ENCODE assay signal across 21 cellular contexts in the genomic region with DNA sequence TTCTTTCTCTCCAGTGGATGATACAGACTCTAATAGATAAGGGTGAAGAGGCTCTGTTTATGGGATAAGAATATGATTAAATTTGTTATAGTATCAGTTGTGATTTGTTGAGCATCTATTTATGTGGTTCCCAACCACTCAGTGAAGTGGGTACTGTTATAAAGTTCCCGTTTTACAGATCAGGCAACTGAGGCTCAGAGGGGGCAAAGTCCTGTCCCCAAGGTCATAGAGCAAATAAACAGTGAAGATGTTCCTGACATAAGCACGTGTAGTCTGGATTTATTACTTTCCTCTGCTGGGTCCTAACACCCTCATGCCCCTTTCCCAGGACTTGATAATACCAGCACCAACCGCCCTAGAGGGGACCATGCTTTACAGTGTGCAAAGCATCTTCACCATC. TPM values are rescaled to one million over a fixed set of nuclear protein-coding genes. Genes with fewer than 3 reads are reported as not detected.
DNase-seq lines count a peak whose midpoint lies in the region; ATAC-seq, FAIRE-seq and TF ChIP-seq lines count a peak whose summit lies in the region.
"Had no signal": no experiment of that assay in that cellular context is flagged by ENCODE, and none has a peak within 500 bp of the region (broad histone marks: within the 10 kb centered on the region; RNA-seq: fewer than 3 reads in every experiment).

No MANE protein-coding gene starts in this region.

- no peak for TF ChIP-seq POLR2A in IMR-90 (IDR thresholded peaks at IDR 0.05; ENCODE audit: low read depth, low read length)
- TF ChIP-seq POLR2A in H1 (IDR thresholded peaks at IDR 0.05; ENCODE audit: control extremely low read depth in 1 of 2, low read depth in 2 of 2, low read length in 2 of 2): no peak

- peaks cover 16% of the 10 kb centered on the region for H3K23me2 ChIP-seq in H1 (ENCODE audit: low read depth, low read length)

- no peak overlapping the region for H2BK12ac ChIP-seq in H1 (ENCODE audit: low read depth, low read length)

- H3K27ac Mint-ChIP-seq in glutamatergic neuron (ENCODE audit: unreplicated experiment): no peak overlapping the region
- H3K27ac Mint-ChIP-seq: CD4-positive, CD25-positive, alpha-beta regulatory T cell; GM23338 had no signal

- dilution Hi-C loops in IMR-90 (cut with HindIII; ENCODE audit: low sequenced_read_pairs, unreplicated experiment): no loop called here

- peaks cover 4% of the 10 kb centered on the region for H3K36me3 Mint-ChIP-seq in glutamatergic neuron (ENCODE audit: unreplicated experiment)
- H3K36me3 Mint-ChIP-seq: CD4-positive, CD25-positive, alpha-beta regulatory T cell had no signal

- H2BK120ac ChIP-seq in IMR-90 (ENCODE audit: low read depth, low read length) (no peak overlapping the region), H1 (replicated peaks; ENCODE audit: low read depth, low read length) (no peak overlapping the region)

- intact Hi-C loops in IMR-90 (cut with micrococcal nuclease): no loop called here
- intact Hi-C loops in posterior vena cava (cut with DNase I): no loop called here

- no peak overlapping the region for H3K23ac ChIP-seq in IMR-90 (ENCODE audit: low read depth, low read length)
- H3K23ac ChIP-seq in H1 (ENCODE audit: insufficient read length): no peak overlapping the region

- H3K18ac ChIP-seq in IMR-90 (ENCODE audit: low read depth, low read length) (no peak overlapping the region), H1 (ENCODE audit: extremely low read depth, low read length) (no peak overlapping the region)

- H3K4me1 ChIP-seq in IMR-90 (ENCODE audit: control insufficient read depth, insufficient read depth, low read length): no peaks in the 10 kb centered on the region
- peaks cover 0 to 21% (median 13%) of the 10 kb centered on the region in 4 experiments; a peak in 6 of 7 replicates for H3K4me1 ChIP-seq in H1 (replicated peaks in 1 of 4; ENCODE audit: control insufficient read depth in 3 of 4, insufficient read depth in 4 of 4, low read length in 3 of 4)
- H3K4me1 ChIP-seq: BE2C had no signal

- H2BK5ac ChIP-seq in IMR-90 (ENCODE audit: low read depth, low read length, poor library complexity, severe bottlenecking) (no peak overlapping the region), H1 (ENCODE audit: low read depth, low read length) (no peak overlapping the region)

- H3K4me3 ChIP-seq in IMR-90 (ENCODE audit: insufficient read depth, low read depth, low read length) (no peak overlapping the region), H1 (ENCODE audit: extremely low read depth in 1 of 4, insufficient read depth in 2 of 4, low read depth in 3 of 4, low read length in 4 of 4) (no peak overlapping the region)
- H3K4me3 ChIP-seq: GM12878, GM23338 had no signal

- peaks cover 77% of the 10 kb centered on the region for H3K27me3 ChIP-seq in IMR-90 (ENCODE audit: control insufficient read depth, insufficient read depth, low read length)
- peaks cover 19 to 36% (median 28%) of the 10 kb centered on the region in 4 experiments for H3K27me3 ChIP-seq in H1 (replicated peaks in 1 of 4; ENCODE audit: control insufficient read depth in 3 of 4, extremely low read depth in 1 of 4, insufficient read depth in 3 of 4, low read length in 3 of 4)

- no peaks in the 10 kb centered on the region; the same call in 1 of the 2 replicates for H3K9me1 ChIP-seq in IMR-90 (ENCODE audit: insufficient read depth, low read length)

- H4K5ac ChIP-seq in IMR-90 (ENCODE audit: low read depth, low read length) (no peak overlapping the region), H1 (ENCODE audit: insufficient read length, low read depth, low read length) (no peak overlapping the region)

- BruUV-seq in IMR-90 (replicated peaks; lab: Mats Ljungman, UMichigan): no TSS peak

- H4K8ac ChIP-seq in IMR-90 (ENCODE audit: low read depth in 2 of 2, low read length in 2 of 2) (no peak overlapping the region), H1 (ENCODE audit: extremely low read depth, insufficient read depth, low read length) (no peak overlapping the region)

- no peak overlapping the region for H3K4me3 Mint-ChIP-seq in glutamatergic neuron (ENCODE audit: unreplicated experiment)
- H3K4me3 Mint-ChIP-seq: CD4-positive, CD25-positive, alpha-beta regulatory T cell; GM23338 had no signal

- H2AK5ac ChIP-seq in IMR-90 (ENCODE audit: low read depth, low read length) (no peak overlapping the region), H1 (ENCODE audit: low read depth, low read length) (no peak overlapping the region)

- H3K9ac ChIP-seq in IMR-90 (ENCODE audit: low read depth, low read length): no peak overlapping the region
- no peak overlapping the region for H3K9ac ChIP-seq in H1 (replicated peaks in 1 of 4; ENCODE audit: extremely low read depth in 1 of 4, low read depth in 3 of 4, low read length in 3 of 4)

- no peak for ATAC-seq in IMR-90 (ENCODE audit: low read depth)
- ATAC-seq: GM12878, GM23338, HCT116 had no signal

- no peak for TF ChIP-seq EP300 in H1 (IDR thresholded peaks at IDR 0.05; ENCODE audit: borderline replicate concordance in 1 of 2, low read depth in 2 of 2, low read length in 2 of 2)

- H3K27me3 Mint-ChIP-seq in glutamatergic neuron (ENCODE audit: unreplicated experiment): peaks cover 36% of the 10 kb centered on the region

- no peaks in the 10 kb centered on the region for H3K79me2 ChIP-seq in H1 (ENCODE audit: control insufficient read depth in 1 of 2, insufficient read depth in 2 of 2, low read length in 2 of 2)

- H4K91ac ChIP-seq in IMR-90 (ENCODE audit: insufficient read depth, low read depth, low read length): no peak overlapping the region
- no peak overlapping the region for H4K91ac ChIP-seq in H1 (replicated peaks; ENCODE audit: insufficient read length, low read length)

- H4K20me1 ChIP-seq in IMR-90 (ENCODE audit: insufficient read depth, low read length) (no peaks in the 10 kb centered on the region), H1 (replicated peaks in 1 of 2; ENCODE audit: control insufficient read depth in 1 of 2, insufficient read depth in 2 of 2, low read length in 2 of 2) (peaks cover 0 to 6% of the 10 kb centered on the region in 2 experiments)

- H3K27ac ChIP-seq in IMR-90 (ENCODE audit: insufficient read depth, low read length): no peak overlapping the region
- no peak overlapping the region for H3K27ac ChIP-seq in H1 (ENCODE audit: low read depth, low read length)

- H3K14ac ChIP-seq in IMR-90 (replicated peaks; ENCODE audit: low read depth, low read length): no peak overlapping the region
- no peak overlapping the region for H3K14ac ChIP-seq in H1 (ENCODE audit: insufficient read length)

- peaks cover 2% of the 10 kb centered on the region; the same call in 1 of the 2 replicates for H3K9me3 ChIP-seq in IMR-90 (ENCODE audit: control insufficient read depth, insufficient read depth, low read length)
- no peaks in the 10 kb centered on the region for H3K9me3 ChIP-seq in H1 (ENCODE audit: insufficient read depth in 2 of 2, low read depth in 1 of 2, low read length in 1 of 2)
- H3K9me3 ChIP-seq: BE2C had no signal

- CTCF ChIA-PET in IMR-90 (lab: Yijun Ruan, JAX): no interaction called here
- CTCF ChIA-PET in H1 (lab: Charles Lee; ENCODE audit: partially characterized antibody): interaction anchor here (1.1 to 5.5 kb wide), 2 partner anchors 13 to 169 kb away, joined by 3 to 32 read pairs; no protein-coding TSS in a partner anchor

- no peak overlapping the region for H3K4me2 ChIP-seq in IMR-90 (ENCODE audit: low read depth, low read length)
- H3K4me2 ChIP-seq in H1 (ENCODE audit: insufficient read depth in 1 of 2, low read depth in 2 of 2, low read length in 2 of 2): no peak overlapping the region
- H3K4me2 ChIP-seq: GM23338 had no signal

- H2AFZ ChIP-seq in IMR-90 (replicated peaks; ENCODE audit: low read length, poor library complexity): peak overlapping the region; percentile 44
- H2AFZ ChIP-seq in H1 (ENCODE audit: low read length): no peak overlapping the region
- H2AFZ ChIP-seq: GM23338 had no signal

- H2BK20ac ChIP-seq in IMR-90 (ENCODE audit: low read depth, low read length) (no peak overlapping the region), H1 (ENCODE audit: low read length) (no peak overlapping the region)

- TF ChIP-seq CTCF in IMR-90 (conservative IDR thresholded peaks at IDR 0.05; ENCODE audit: low read depth, low read length): no peak
- TF ChIP-seq CTCF in H1 (IDR thresholded peaks at IDR 0.05; ENCODE audit: control extremely low read depth in 1 of 3, insufficient read depth in 1 of 3, low read depth in 1 of 3, low read length in 3 of 3): no peak
- TF ChIP-seq CTCF in glutamatergic neuron (IDR thresholded peaks at IDR 0.05; ENCODE audit: partially characterized antibody, unreplicated experiment): no peak

- WGBS in IMR-90 (ENCODE audit: extremely low coverage in 2 of 2, insufficient read length in 1 of 2), 2 experiments: 71% methylated on average over 1 of the region's 3 CpGs; no CpG with 5 or more reads in 1 of the 2 experiments
- 69% methylated on average over 3 of the region's 3 CpGs; no CpG with 5 or more reads in 1 of the 2 experiments for WGBS in H1 (ENCODE audit: extremely low coverage in 1 of 2, insufficient coverage in 1 of 2, insufficient read length in 1 of 2, insufficient replicate concordance in 2 of 2, low coverage in 1 of 2, low lambda C conversion rate in 2 of 2, missing lambda C conversion rate in 1 of 2), 2 experiments

- in situ Hi-C loops in IMR-90 (cut with MboI; ENCODE audit: low sequenced_read_pairs): no loop called here

- no peak overlapping the region for H3K56ac ChIP-seq in IMR-90 (ENCODE audit: extremely low read depth, insufficient read depth, low read length)
- no peak overlapping the region for H3K56ac ChIP-seq in H1 (replicated peaks; ENCODE audit: insufficient read length, low read depth, low read length)

- DNase-seq in IMR-90: no peak
- no peak for DNase-seq in H1 (ENCODE audit: low read depth in 1 of 2, low spot score in 2 of 2)
- peak; percentile 2 for DNase-seq in posterior vena cava (ENCODE audit: low spot score)
- no peak for DNase-seq in GM19239 (ENCODE audit: insufficient read length, low spot score)
- DNase-seq in glutamatergic neuron: no peak
- DNase-seq: ACHN; BE2C; C1 segment of cervical spinal cord; CD4-positive, CD25-positive, alpha-beta regulatory T cell; CD8-positive, alpha-beta memory T cell; COR-L47; DMS 273 treated with DMSO at 0.1 percent for 48 hours; DMS53; DND-41; EL; Karpas-422; KBM-7 had no signal

- no peak for TF ChIP-seq RAD21 in IMR-90 (IDR thresholded peaks at IDR 0.05; ENCODE audit: low read length)
- TF ChIP-seq RAD21 in H1 (IDR thresholded peaks at IDR 0.05 in 1 of 2, conservative IDR thresholded peaks at IDR 0.05 in 1 of 2; ENCODE audit: low read depth in 2 of 2, low read length in 2 of 2): no peak

- H3K4ac ChIP-seq in IMR-90 (ENCODE audit: low read depth, low read length) (no peak overlapping the region), H1 (replicated peaks; ENCODE audit: insufficient read length, low read depth, low read length) (no peak overlapping the region)

- H3K4me1 Mint-ChIP-seq in glutamatergic neuron (ENCODE audit: low read depth, unreplicated experiment): peaks cover 21% of the 10 kb centered on the region

- peaks cover 21% of the 10 kb centered on the region for H3K9me3 Mint-ChIP-seq in glutamatergic neuron (ENCODE audit: unreplicated experiment)

- H2BK15ac ChIP-seq in IMR-90 (ENCODE audit: low read depth, low read length) (no peak overlapping the region), H1 (ENCODE audit: low read length) (no peak overlapping the region)

- FAIRE-seq in H1 (lab: Jason Lieb, UNC): peak; percentile 28
- FAIRE-seq in GM19239 (lab: Jason Lieb, UNC): no peak
- FAIRE-seq: A204.1, GM12878 had no signal

- H3K79me1 ChIP-seq in IMR-90 (ENCODE audit: low read depth in 1 of 2, low read length in 2 of 2): no peaks in the 10 kb centered on the region
- no peaks in the 10 kb centered on the region for H3K79me1 ChIP-seq in H1 (ENCODE audit: low read depth, low read length)

- no peak overlapping the region for H2AK9ac ChIP-seq in IMR-90 (replicated peaks; ENCODE audit: low read depth, low read length, poor library complexity)

- no peaks in the 10 kb centered on the region for H3K36me3 ChIP-seq in IMR-90 (ENCODE audit: control insufficient read depth, insufficient read depth, low read length)
- no peaks in the 10 kb centered on the region for H3K36me3 ChIP-seq in H1 (ENCODE audit: control insufficient read depth in 2 of 4, insufficient read depth in 4 of 4, low read length in 3 of 4)
- H3K36me3 ChIP-seq: BE2C had no signal

- POLR2A ChIA-PET in IMR-90 (lab: Charles Lee; ENCODE audit: unreplicated experiment) (no interaction called here), H1 (lab: Charles Lee; ENCODE audit: partially characterized antibody) (interaction anchor here (1.1 kb wide), 1 partner anchor 10 kb away, joined by 3 read pairs; no protein-coding TSS in a partner anchor)

RNA-seq across cellular contexts. Expression of gene DUSP15, which starts 4.1 kb away (rescaled TPM):
- total RNA-seq in IMR-90 (2012; rRNA removed): not detected in 2 replicates
- polyA plus RNA-seq in IMR-90 (2012; rRNA removed): not detected in 2 replicates
- not detected in 2 replicates for polyA plus RNA-seq in IMR-90 (2012; cell fraction: cytosol; rRNA removed)
- polyA plus RNA-seq in IMR-90 (2012; cell fraction: nucleus; rRNA removed; ENCODE audit: low replicate concordance): not detected in 2 replicates
- 0.91 and 1.0 TPM in 2 replicates for total RNA-seq in H1 (2021; fragmentation: NEBNext Ultra II Directional; extraction: Animal tissue kit (Norgen Biotek cat#: 25700))
- polyA plus RNA-seq in H1 (2011; rRNA removed): 3.2 and 6.0 TPM in 2 replicates
- 3.9 TPM for polyA plus RNA-seq in H1 (2011; cell fraction: cytosol; rRNA removed)
- polyA plus RNA-seq in H1 (2011; cell fraction: nucleus; rRNA removed): 4.7 TPM
- 0.77 to 3.2 TPM (median 2.8 TPM) in 4 replicates for polyA plus RNA-seq in H1 (2012, experiment 1 of 2)
- 1.6 TPM for polyA plus RNA-seq in H1 (2012, experiment 2 of 2)
- polyA plus RNA-seq in H1 (2013, experiment 1 of 2): 0.87 TPM
- polyA plus RNA-seq in H1 (2013, experiment 2 of 2): 0.79 TPM
- polyA minus RNA-seq in H1 (2011; rRNA and poly(A)+ RNA removed): 0.39 and 1.1 TPM in 2 replicates
- polyA minus RNA-seq in H1 (2011; cell fraction: cytosol; rRNA and poly(A)+ RNA removed): 2.6 TPM
- polyA minus RNA-seq in H1 (2011; cell fraction: nucleus; rRNA and poly(A)+ RNA removed): 5.4 TPM
- total RNA-seq in posterior vena cava: 1 to 10 TPM in 1 of 2 donors, under 1 TPM in 1; 0.90 to 1.0 TPM
- total RNA-seq in glutamatergic neuron (ENCODE audit: unreplicated experiment): 19.3 TPM
- total RNA-seq: CD4-positive, CD25-positive, alpha-beta regulatory T cell; CD8-positive, alpha-beta memory T cell had no signal
- polyA plus RNA-seq: CD4-positive, CD25-positive, alpha-beta regulatory T cell; CD8-positive, alpha-beta memory T cell had no signal

RNA-seq across cellular contexts. Expression of gene TTLL9, which starts 4.2 kb away (rescaled TPM):
- total RNA-seq in IMR-90 (2012; rRNA removed) (not detected in 2 replicates), posterior vena cava (under 1 TPM; 0.14 to 0.19 TPM), glutamatergic neuron (ENCODE audit: unreplicated experiment) (1.5 TPM)
- polyA plus RNA-seq in IMR-90 (2012; rRNA removed) (not detected in 2 replicates), H1 (2011; rRNA removed) (0.06 and 0.19 TPM in 2 replicates)
- polyA plus RNA-seq in IMR-90 (2012; cell fraction: cytosol; rRNA removed): not detected in 2 replicates
- polyA plus RNA-seq in IMR-90 (2012; cell fraction: nucleus; rRNA removed; ENCODE audit: low replicate concordance): 0.05 TPM in 1 of 2 replicates, not detected in the other
- total RNA-seq in H1 (2021; fragmentation: NEBNext Ultra II Directional; extraction: Animal tissue kit (Norgen Biotek cat#: 25700)): not detected in 2 replicates
- polyA plus RNA-seq in H1 (2011; cell fraction: cytosol; rRNA removed): 0.10 TPM
- polyA plus RNA-seq in H1 (2011; cell fraction: nucleus; rRNA removed): 0.20 TPM
- polyA plus RNA-seq in H1 (2012, experiment 1 of 2): 0.15 to 0.24 TPM (median 0.16 TPM) in 3 of 4 replicates, not detected in the other
- polyA plus RNA-seq in H1 (2012, experiment 2 of 2): not detected
- polyA plus RNA-seq in H1 (2013, experiment 1 of 2): not detected
- 0.04 TPM for polyA plus RNA-seq in H1 (2013, experiment 2 of 2)
- polyA minus RNA-seq in H1 (2011; rRNA and poly(A)+ RNA removed): 0.20 TPM in 1 of 2 replicates, not detected in the other
- not detected for polyA minus RNA-seq in H1 (2011; cell fraction: cytosol; rRNA and poly(A)+ RNA removed)
- not detected for polyA minus RNA-seq in H1 (2011; cell fraction: nucleus; rRNA and poly(A)+ RNA removed)
- total RNA-seq: CD4-positive, CD25-positive, alpha-beta regulatory T cell; CD8-positive, alpha-beta memory T cell; GM23338 had no signal
- polyA plus RNA-seq: CD4-positive, CD25-positive, alpha-beta regulatory T cell; CD8-positive, alpha-beta memory T cell; GM23338 had no signal

RNA-seq across cellular contexts. Expression of gene FOXS1, which starts 20.8 kb away (rescaled TPM):
- not detected in 2 replicates for total RNA-seq in IMR-90 (2012; rRNA removed)
- not detected in 2 replicates for polyA plus RNA-seq in IMR-90 (2012; rRNA removed)
- polyA plus RNA-seq in IMR-90 (2012; cell fraction: cytosol; rRNA removed): 0.02 TPM in 1 of 2 replicates, not detected in the other
- not detected in 2 replicates for polyA plus RNA-seq in IMR-90 (2012; cell fraction: nucleus; rRNA removed; ENCODE audit: low replicate concordance)
- total RNA-seq in H1 (2021; fragmentation: NEBNext Ultra II Directional; extraction: Animal tissue kit (Norgen Biotek cat#: 25700)): not detected in 2 replicates
- polyA plus RNA-seq in H1 (2011; rRNA removed): 0.45 and 0.47 TPM in 2 replicates
- 0.36 TPM for polyA plus RNA-seq in H1 (2011; cell fraction: cytosol; rRNA removed)
- polyA plus RNA-seq in H1 (2011; cell fraction: nucleus; rRNA removed): 0.43 TPM
- 0.13 to 0.28 TPM in 2 of 4 replicates, not detected in the others for polyA plus RNA-seq in H1 (2012, experiment 1 of 2)
- 0.26 TPM for polyA plus RNA-seq in H1 (2012, experiment 2 of 2)
- polyA plus RNA-seq in H1 (2013, experiment 1 of 2): 0.12 TPM
- 0.20 TPM for polyA plus RNA-seq in H1 (2013, experiment 2 of 2)
- polyA minus RNA-seq in H1 (2011; rRNA and poly(A)+ RNA removed): not detected in 2 replicates
- not detected for polyA minus RNA-seq in H1 (2011; cell fraction: cytosol; rRNA and poly(A)+ RNA removed)
- polyA minus RNA-seq in H1 (2011; cell fraction: nucleus; rRNA and poly(A)+ RNA removed): 1.00 TPM
- total RNA-seq in posterior vena cava: 1 to 10 TPM; 2.8 to 5.0 TPM
- not detected for total RNA-seq in glutamatergic neuron (ENCODE audit: unreplicated experiment)
- total RNA-seq: CD4-positive, CD25-positive, alpha-beta regulatory T cell; CD8-positive, alpha-beta memory T cell; GM12878; GM23338 had no signal
- polyA plus RNA-seq: CD4-positive, CD25-positive, alpha-beta regulatory T cell; CD8-positive, alpha-beta memory T cell; GM12878 had no signal

RNA-seq across cellular contexts. Expression of gene MYLK2, which starts 47.1 kb away (rescaled TPM):
- 0.18 and 0.28 TPM in 2 replicates for total RNA-seq in IMR-90 (2012; rRNA removed)
- 0.19 and 0.27 TPM in 2 replicates for polyA plus RNA-seq in IMR-90 (2012; rRNA removed)
- 0.05 and 0.06 TPM in 2 replicates for polyA plus RNA-seq in IMR-90 (2012; cell fraction: cytosol; rRNA removed)
- 0.58 and 1.3 TPM in 2 replicates for polyA plus RNA-seq in IMR-90 (2012; cell fraction: nucleus; rRNA removed; ENCODE audit: low replicate concordance)
- total RNA-seq in H1 (2021; fragmentation: NEBNext Ultra II Directional; extraction: Animal tissue kit (Norgen Biotek cat#: 25700)): 0.22 TPM in 1 of 2 replicates, not detected in the other
- 0.26 and 0.27 TPM in 2 replicates for polyA plus RNA-seq in H1 (2011; rRNA removed)
- 0.36 TPM for polyA plus RNA-seq in H1 (2011; cell fraction: cytosol; rRNA removed)
- 0.73 TPM for polyA plus RNA-seq in H1 (2011; cell fraction: nucleus; rRNA removed)
- 0.21 to 0.41 TPM (median 0.23 TPM) in 4 replicates for polyA plus RNA-seq in H1 (2012, experiment 1 of 2)
- polyA plus RNA-seq in H1 (2012, experiment 2 of 2): 0.13 TPM
- polyA plus RNA-seq in H1 (2013, experiment 1 of 2): 0.20 TPM
- polyA plus RNA-seq in H1 (2013, experiment 2 of 2): 0.22 TPM
- polyA minus RNA-seq in H1 (2011; rRNA and poly(A)+ RNA removed): 0.09 and 0.32 TPM in 2 replicates
- polyA minus RNA-seq in H1 (2011; cell fraction: cytosol; rRNA and poly(A)+ RNA removed): not detected
- polyA minus RNA-seq in H1 (2011; cell fraction: nucleus; rRNA and poly(A)+ RNA removed): 0.40 TPM
- total RNA-seq in posterior vena cava: not detected
- total RNA-seq in glutamatergic neuron (ENCODE audit: unreplicated experiment): 0.69 TPM
- total RNA-seq: CD4-positive, CD25-positive, alpha-beta regulatory T cell had no signal
- polyA plus RNA-seq: CD4-positive, CD25-positive, alpha-beta regulatory T cell; CD8-positive, alpha-beta memory T cell had no signal

Comparison
In these comparisons a context has a peak if more than half of its experiments do, and no peak if none do; other contexts are left out.
1. RNA of gene DUSP15, which starts 4.1 kb away (total RNA-seq): 19.3 TPM in glutamatergic neuron (single experiment); 0.90 to 1.0 TPM in posterior vena cava, 0.91 to 1.0 TPM in H1 and not detected in IMR-90; every median in the first group is over 10 times any median in the second.